In the genomic region with DNA sequence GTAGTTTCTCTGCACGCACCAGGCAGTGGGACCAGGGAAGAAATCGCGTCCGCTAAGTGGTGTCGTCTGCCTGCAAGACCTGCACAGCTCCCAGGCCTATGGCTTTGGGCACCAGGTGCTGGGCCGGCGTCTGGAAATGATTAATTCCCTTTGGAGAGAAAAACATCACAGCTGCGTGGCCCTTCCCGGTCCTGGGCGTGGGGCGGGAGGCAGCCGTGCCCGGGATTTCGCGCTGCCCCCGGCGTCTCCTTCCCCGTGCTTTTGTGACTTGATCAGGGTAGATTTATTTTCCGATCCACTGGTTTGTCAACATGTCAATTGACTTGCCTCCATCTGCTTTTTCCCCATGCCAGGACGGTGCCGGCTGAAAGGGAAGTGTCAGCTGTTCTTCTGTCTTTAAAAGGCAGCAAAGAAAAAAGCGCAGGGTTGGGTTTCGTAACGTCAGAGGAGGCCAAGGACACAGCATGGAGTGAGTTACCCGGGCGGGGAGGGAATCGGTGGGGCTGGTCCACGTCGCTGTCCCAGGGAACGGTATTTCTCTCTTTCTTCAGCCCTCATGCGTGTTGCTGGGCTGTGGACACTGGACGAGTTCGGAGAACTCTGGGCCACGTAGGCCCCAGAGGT, we compare ENCODE assay signal across 10 cellular contexts.
DNase-seq lines count a peak whose midpoint lies in the region; ATAC-seq and TF ChIP-seq lines count a peak whose summit lies in the region.
"Had no signal": no experiment of that assay in that cellular context is flagged by ENCODE, and none has a peak within 500 bp of the region (broad histone marks: within the 10 kb centered on the region; RNA-seq: fewer than 3 reads in every experiment).

No MANE protein-coding gene starts in this region.

- H3K4me1 Mint-ChIP-seq in WTC11, result no peaks in the 10 kb centered on the region
- H3K4me1 Mint-ChIP-seq: IgD-negative memory B cell had no signal

- no peaks in the 10 kb centered on the region for H3K27me3 Mint-ChIP-seq in WTC11 (ENCODE audit: low read depth)
- H3K27me3 Mint-ChIP-seq: IgD-negative memory B cell had no signal

- CTCF ChIA-PET in WTC11 (lab: Charles Lee), result interaction anchor here (0.6 to 1.9 kb wide), 2 partner anchors 109 to 243 kb away, joined by 3 to 8 read pairs; no protein-coding TSS in a partner anchor

- ATAC-seq in WTC11 (peak; percentile 43), left colon (peak; percentile 71), GM19395 (IDR thresholded peaks at IDR 0.05; ENCODE audit: unreplicated experiment) (no peak)

- in situ Hi-C loops in transverse colon (cut with MboI; ENCODE audit: low pct_ligation_motif_present in 1 of 4, low pct_unique_long_range_greater_than_20kb in 1 of 4, low sequenced_read_pairs in 3 of 4), result no loop called here

- intact Hi-C loops in left colon (cut with DNase I, micrococcal nuclease), result no loop called here
- intact Hi-C loops in transverse colon (cut with DNase I; ENCODE audit: low total_unique reads), result loop anchor here (10.0 kb wide), 1 partner anchor 240 kb away; no protein-coding TSS in a partner anchor

- peaks cover 10% of the 10 kb centered on the region; the same call in 1 of the 2 replicates for H3K36me3 Mint-ChIP-seq in WTC11

- DNase-seq in NCI-H524 (lab: John Stamatoyannopoulos, UW) (peak; percentile 27 to 69), NCI-H524 treated with DMSO at 0.1 percent for 48 hours (lab: John Stamatoyannopoulos, UW) (no peak), WTC11 (ENCODE audit: low spot score) (no peak), left colon (peak in 1 of 2 donors; percentile 26), transverse colon (peak; percentile 36), HT-29 (ENCODE audit: low spot score) (no peak), NCI-H82 (lab: John Stamatoyannopoulos, UW) (no peak)

- peaks cover 13% of the 10 kb centered on the region for H3K27me3 ChIP-seq in transverse colon

- TF ChIP-seq CTCF in WTC11 (IDR thresholded peaks at IDR 0.05) (no peak), transverse colon (IDR thresholded peaks at IDR 0.05) (peak in 1 of 5 experiments; percentile 3)

- TF ChIP-seq POLR2A in transverse colon (IDR thresholded peaks at IDR 0.05), result no peak

- H3K9me3 ChIP-seq in transverse colon, result no peaks in the 10 kb centered on the region

- no peak for TF ChIP-seq EP300 in transverse colon (IDR thresholded peaks at IDR 0.05; ENCODE audit: low read depth)

- peaks cover 15% of the 10 kb centered on the region for H3K9me3 Mint-ChIP-seq in WTC11

- 25 to 52% methylated on average over 11 to 34 of the region's 34 CpGs for WGBS in transverse colon (ENCODE audit: low coverage in 1 of 2), 2 donors

- H3K27ac Mint-ChIP-seq in WTC11, result no peak overlapping the region
- H3K27ac Mint-ChIP-seq: activated naive CD4-positive, alpha-beta T cell treated with anti-CD3 and anti-CD28 coated beads for 36 hours; IgD-negative memory B cell had no signal

- no peaks in the 10 kb centered on the region for H3K36me3 ChIP-seq in transverse colon

- peaks cover 0 to 5% (median 0%) of the 10 kb centered on the region in 4 donors for H3K4me1 ChIP-seq in transverse colon

- POLR2A ChIA-PET in WTC11 (lab: Charles Lee), result no interaction called here

- no peak overlapping the region for H3K4me3 Mint-ChIP-seq in WTC11
- H3K4me3 Mint-ChIP-seq: activated naive CD4-positive, alpha-beta T cell treated with anti-CD3 and anti-CD28 coated beads for 36 hours; IgD-negative memory B cell had no signal

- no peak overlapping the region for H3K4me3 ChIP-seq in transverse colon

- peak overlapping the region in 2 of 4 donors; percentile 21 to 25 for H3K27ac ChIP-seq in transverse colon

TF ChIP-seq in WTC11, 78 proteins besides CTCF, POLR2A, EP300 and RAD21:
- TF ChIP-seq, protein P1, sequence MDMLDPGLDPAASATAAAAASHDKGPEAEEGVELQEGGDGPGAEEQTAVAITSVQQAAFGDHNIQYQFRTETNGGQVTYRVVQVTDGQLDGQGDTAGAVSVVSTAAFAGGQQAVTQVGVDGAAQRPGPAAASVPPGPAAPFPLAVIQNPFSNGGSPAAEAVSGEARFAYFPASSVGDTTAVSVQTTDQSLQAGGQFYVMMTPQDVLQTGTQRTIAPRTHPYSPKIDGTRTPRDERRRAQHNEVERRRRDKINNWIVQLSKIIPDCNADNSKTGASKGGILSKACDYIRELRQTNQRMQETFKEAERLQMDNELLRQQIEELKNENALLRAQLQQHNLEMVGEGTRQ (CRISPR knock-in tag; IDR thresholded peaks at IDR 0.05), result no peak
- TF ChIP-seq, protein P2, sequence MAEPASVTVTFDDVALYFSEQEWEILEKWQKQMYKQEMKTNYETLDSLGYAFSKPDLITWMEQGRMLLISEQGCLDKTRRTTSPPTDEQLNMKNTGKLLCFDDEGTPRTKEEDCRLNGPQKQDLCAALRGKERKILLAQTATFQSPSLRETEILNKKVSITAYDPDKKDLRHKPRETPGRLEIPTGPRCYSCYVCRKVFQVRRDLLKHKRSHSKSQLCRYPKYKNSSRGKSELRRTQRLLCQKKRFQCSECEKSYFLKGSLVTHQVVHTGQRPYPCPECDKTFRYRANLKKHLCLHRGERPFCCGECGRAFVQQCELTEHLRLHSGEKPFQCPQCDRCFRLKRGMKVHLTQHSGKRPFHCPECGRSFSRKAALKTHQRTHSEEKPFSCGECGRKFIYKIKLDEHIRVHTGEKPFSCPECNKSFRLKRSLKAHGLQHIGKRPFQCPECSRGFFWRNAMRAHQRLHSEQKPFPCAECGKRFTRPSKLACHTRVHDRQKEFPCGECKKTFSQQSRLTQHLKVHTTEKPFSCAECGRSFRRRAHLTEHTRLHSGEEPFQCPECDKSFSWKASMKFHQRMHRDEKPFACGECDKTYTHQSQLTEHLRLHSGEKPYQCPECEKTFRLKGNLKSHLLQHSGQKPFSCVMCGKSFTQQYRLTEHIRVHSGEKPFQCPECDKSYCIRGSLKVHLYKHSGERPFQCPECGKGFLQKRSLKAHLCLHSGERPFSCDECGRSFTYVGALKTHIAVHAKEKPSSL (CRISPR knock-in tag; conservative IDR thresholded peaks at IDR 0.05), result no peak
- no peak for TF ChIP-seq ZNF263 (CRISPR knock-in tag; IDR thresholded peaks at IDR 0.05; ENCODE audit: low read depth)
- no peak for TF ChIP-seq FOXK1 (CRISPR knock-in tag; IDR thresholded peaks at IDR 0.05)
- TF ChIP-seq TP53 (CRISPR knock-in tag; IDR thresholded peaks at IDR 0.05), result no peak
- no peak for TF ChIP-seq IRF2 (CRISPR knock-in tag; IDR thresholded peaks at IDR 0.05; ENCODE audit: borderline replicate concordance, low read depth)
- TF ChIP-seq ZNF396 (CRISPR knock-in tag; IDR thresholded peaks at IDR 0.05; ENCODE audit: borderline replicate concordance), result no peak
- TF ChIP-seq ESRRA (CRISPR knock-in tag; IDR thresholded peaks at IDR 0.05; ENCODE audit: borderline replicate concordance), result no peak
- TF ChIP-seq, protein P3, sequence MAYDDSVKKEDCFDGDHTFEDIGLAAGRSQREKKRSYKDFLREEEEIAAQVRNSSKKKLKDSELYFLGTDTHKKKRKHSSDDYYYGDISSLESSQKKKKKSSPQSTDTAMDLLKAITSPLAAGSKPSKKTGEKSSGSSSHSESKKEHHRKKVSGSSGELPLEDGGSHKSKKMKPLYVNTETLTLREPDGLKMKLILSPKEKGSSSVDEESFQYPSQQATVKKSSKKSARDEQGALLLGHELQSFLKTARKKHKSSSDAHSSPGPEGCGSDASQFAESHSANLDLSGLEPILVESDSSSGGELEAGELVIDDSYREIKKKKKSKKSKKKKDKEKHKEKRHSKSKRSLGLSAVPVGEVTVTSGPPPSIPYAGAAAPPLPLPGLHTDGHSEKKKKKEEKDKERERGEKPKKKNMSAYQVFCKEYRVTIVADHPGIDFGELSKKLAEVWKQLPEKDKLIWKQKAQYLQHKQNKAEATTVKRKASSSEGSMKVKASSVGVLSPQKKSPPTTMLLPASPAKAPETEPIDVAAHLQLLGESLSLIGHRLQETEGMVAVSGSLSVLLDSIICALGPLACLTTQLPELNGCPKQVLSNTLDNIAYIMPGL (CRISPR knock-in tag; IDR thresholded peaks at IDR 0.05), result no peak
- TF ChIP-seq, protein P4, sequence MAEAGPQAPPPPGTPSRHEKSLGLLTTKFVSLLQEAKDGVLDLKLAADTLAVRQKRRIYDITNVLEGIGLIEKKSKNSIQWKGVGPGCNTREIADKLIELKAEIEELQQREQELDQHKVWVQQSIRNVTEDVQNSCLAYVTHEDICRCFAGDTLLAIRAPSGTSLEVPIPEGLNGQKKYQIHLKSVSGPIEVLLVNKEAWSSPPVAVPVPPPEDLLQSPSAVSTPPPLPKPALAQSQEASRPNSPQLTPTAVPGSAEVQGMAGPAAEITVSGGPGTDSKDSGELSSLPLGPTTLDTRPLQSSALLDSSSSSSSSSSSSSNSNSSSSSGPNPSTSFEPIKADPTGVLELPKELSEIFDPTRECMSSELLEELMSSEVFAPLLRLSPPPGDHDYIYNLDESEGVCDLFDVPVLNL (CRISPR knock-in tag; IDR thresholded peaks at IDR 0.05; ENCODE audit: borderline replicate concordance, low read depth), result no peak

Comparison
In these comparisons a context has a peak if more than half of its experiments do, and no peak if none do; other contexts are left out.
1. DNase-seq: peak in NCI-H524 (2 of 2) and transverse colon (single experiment); none in NCI-H524 treated with DMSO at 0.1 percent for 48 hours (single experiment), WTC11 (single experiment), HT-29 (single experiment) and NCI-H82 (single experiment).